9 cellular contexts compared by ENCODE assay signal in genomic region chr7:18610331-18610948, GRCh38.
DNase-seq lines count a peak whose midpoint lies in the region; TF ChIP-seq lines count a peak whose summit lies in the region.
"Had no signal": no experiment of that assay in that cellular context is flagged by ENCODE, and none has a peak within 500 bp of the region (broad histone marks: within the 10 kb centered on the region; RNA-seq: fewer than 3 reads in every experiment).

No MANE protein-coding gene starts in this region.

- no peak for TF ChIP-seq POLR2A in breast epithelium (IDR thresholded peaks at IDR 0.05)

- BruUV-seq in MCF 10A (replicated peaks; lab: Mats Ljungman, UMichigan): no TSS peak

- no peaks in the 10 kb centered on the region for H3K27me3 Mint-ChIP-seq in MCF 10A (ENCODE audit: insufficient read depth, unreplicated experiment)
- no peaks in the 10 kb centered on the region for H3K27me3 Mint-ChIP-seq in activated CD4-positive, alpha-beta T cell treated with anti-CD3 and anti-CD28 coated beads, Interleukin-2, amount 10 ng/mL, durations not matched to agents 24 days and 14 days
- H3K27me3 Mint-ChIP-seq: activated naive CD8-positive, alpha-beta T cell had no signal

- no peak overlapping the region for H2BK5ac ChIP-seq in trophoblast cell (ENCODE audit: low read depth, low read length, poor library complexity)

- H2BK120ac ChIP-seq in trophoblast cell (ENCODE audit: insufficient read depth, low read length, poor library complexity): no peak overlapping the region

- WGBS in trophoblast cell (ENCODE audit: extremely low coverage, insufficient coverage, insufficient read length): no CpG with 5 or more reads among the region's 8 CpGs

- H4K91ac ChIP-seq in trophoblast cell (ENCODE audit: low read depth, low read length): no peak overlapping the region

- TF ChIP-seq CTCF in MCF 10A (IDR thresholded peaks at IDR 0.05; ENCODE audit: unreplicated experiment) (no peak), breast epithelium (IDR thresholded peaks at IDR 0.05) (no peak), dorsolateral prefrontal cortex (IDR thresholded peaks at IDR 0.05 in 54 of 56, conservative IDR thresholded peaks at IDR 0.05 in 2 of 56; ENCODE audit: low read depth in 1 of 56, partially characterized antibody in 56 of 56) (peak in 48 of 56 donors; percentile 10 to 53 (median 39))

- no peak overlapping the region for H3K23ac ChIP-seq in trophoblast cell (ENCODE audit: low read length)

- H3K4me3 ChIP-seq in breast epithelium (no peak overlapping the region), dorsolateral prefrontal cortex (no peak overlapping the region), trophoblast cell (ENCODE audit: low read depth, low read length) (no peak overlapping the region)

- no peak overlapping the region for H4K8ac ChIP-seq in trophoblast cell (ENCODE audit: low read depth, low read length)

- no peak overlapping the region for H3K9ac ChIP-seq in trophoblast cell (ENCODE audit: low read length)

- DNase-seq in MCF 10A (ENCODE audit: unreplicated experiment): peak; percentile 48
- DNase-seq in breast epithelium (ENCODE audit: low spot score in 2 of 2): no peak
- DNase-seq in NCI-H146 (lab: John Stamatoyannopoulos, UW): peak; percentile 29
- no peak for DNase-seq in dorsolateral prefrontal cortex
- peak; percentile 16 to 56 for DNase-seq in trophoblast cell
- DNase-seq in activated CD4-positive, CD25-positive, alpha-beta regulatory T cell treated with anti-CD3 and anti-CD28 coated beads, Interleukin-2, amount 50 U/mL, for 72 hours: no peak
- no peak for DNase-seq in activated CD4-positive, alpha-beta T cell treated with anti-CD3 and anti-CD28 coated beads, Interleukin-2, amount 10 ng/mL, durations not matched to agents 24 days and 14 days
- no peak for DNase-seq in activated CD8-positive, alpha-beta memory T cell treated with anti-CD3 and anti-CD28 coated beads for 24 hours

- intact Hi-C loops in MCF 10A (cut with micrococcal nuclease): no loop called here
- intact Hi-C loops in breast epithelium (cut with DNase I; ENCODE audit: low total_unique reads): no loop called here
- intact Hi-C loops in dorsolateral prefrontal cortex (cut with DNase I): no loop called here
- intact Hi-C loops in activated CD4-positive, alpha-beta T cell treated with anti-CD3 and anti-CD28 coated beads, Interleukin-2, amount 10 ng/mL, durations not matched to agents 24 days and 14 days (cut with micrococcal nuclease): no loop called here

- no peaks in the 10 kb centered on the region for H3K9me3 Mint-ChIP-seq in MCF 10A (ENCODE audit: unreplicated experiment)
- no peaks in the 10 kb centered on the region for H3K9me3 Mint-ChIP-seq in activated CD4-positive, alpha-beta T cell treated with anti-CD3 and anti-CD28 coated beads, Interleukin-2, amount 10 ng/mL, durations not matched to agents 24 days and 14 days

- H3K4me1 Mint-ChIP-seq in MCF 10A (ENCODE audit: insufficient read depth, unreplicated experiment): no peaks in the 10 kb centered on the region
- peaks cover 2% of the 10 kb centered on the region for H3K4me1 Mint-ChIP-seq in activated CD4-positive, alpha-beta T cell treated with anti-CD3 and anti-CD28 coated beads, Interleukin-2, amount 10 ng/mL, durations not matched to agents 24 days and 14 days

- H3K18ac ChIP-seq in trophoblast cell (ENCODE audit: low read length): no peak overlapping the region

- H3K9me3 ChIP-seq in breast epithelium (peaks cover 2 to 5% of the 10 kb centered on the region in 2 donors), trophoblast cell (ENCODE audit: insufficient read depth, low read depth, low read length) (no peaks in the 10 kb centered on the region)

- no peak overlapping the region for H3K14ac ChIP-seq in trophoblast cell (ENCODE audit: low read length)

- H2AFZ ChIP-seq in trophoblast cell (ENCODE audit: insufficient read depth, low read length, poor library complexity): no peak overlapping the region

- H3K79me2 ChIP-seq in trophoblast cell (ENCODE audit: control insufficient read depth, insufficient read depth, low read length, poor library complexity): no peaks in the 10 kb centered on the region

- no peaks in the 10 kb centered on the region for H3K36me3 Mint-ChIP-seq in MCF 10A (ENCODE audit: insufficient read depth, unreplicated experiment)
- no peaks in the 10 kb centered on the region for H3K36me3 Mint-ChIP-seq in activated CD4-positive, alpha-beta T cell treated with anti-CD3 and anti-CD28 coated beads, Interleukin-2, amount 10 ng/mL, durations not matched to agents 24 days and 14 days (ENCODE audit: low read depth)
- H3K36me3 Mint-ChIP-seq: activated naive CD8-positive, alpha-beta T cell had no signal

- no peaks in the 10 kb centered on the region for H3K79me1 ChIP-seq in trophoblast cell (ENCODE audit: low read length)

- H4K12ac ChIP-seq in trophoblast cell (ENCODE audit: low read depth, low read length): no peak overlapping the region

- CTCF ChIA-PET in MCF 10A (lab: Yijun Ruan, JAX): interaction anchor here (0.6 to 1.0 kb wide), 2 partner anchors 26 to 257 kb away, joined by 3 to 5 read pairs; no protein-coding TSS in a partner anchor

- no peak overlapping the region for H2BK12ac ChIP-seq in trophoblast cell (ENCODE audit: low read length)

- POLR2A ChIA-PET in MCF 10A (lab: Yijun Ruan, JAX): no interaction called here

- no peak overlapping the region for H2AK5ac ChIP-seq in trophoblast cell (ENCODE audit: low read length)

- H3K27ac ChIP-seq in breast epithelium (no peak overlapping the region), dorsolateral prefrontal cortex (no peak overlapping the region), trophoblast cell (ENCODE audit: low read depth, low read length) (no peak overlapping the region)

- H3K4me3 Mint-ChIP-seq in MCF 10A (ENCODE audit: unreplicated experiment): no peak overlapping the region
- H3K4me3 Mint-ChIP-seq in activated CD4-positive, alpha-beta T cell treated with anti-CD3 and anti-CD28 coated beads, Interleukin-2, amount 10 ng/mL, durations not matched to agents 24 days and 14 days: no peak overlapping the region
- H3K4me3 Mint-ChIP-seq: activated naive CD8-positive, alpha-beta T cell had no signal

- H3K27me3 ChIP-seq in breast epithelium: no peaks in the 10 kb centered on the region
- H3K27me3 ChIP-seq in dorsolateral prefrontal cortex: no peaks in the 10 kb centered on the region
- no peaks in the 10 kb centered on the region for H3K27me3 ChIP-seq in trophoblast cell (ENCODE audit: insufficient read depth, low read length)

- H3K27ac Mint-ChIP-seq in MCF 10A (ENCODE audit: low read depth, unreplicated experiment): no peak overlapping the region
- no peak overlapping the region for H3K27ac Mint-ChIP-seq in activated CD4-positive, alpha-beta T cell treated with anti-CD3 and anti-CD28 coated beads, Interleukin-2, amount 10 ng/mL, durations not matched to agents 24 days and 14 days
- H3K27ac Mint-ChIP-seq: activated naive CD8-positive, alpha-beta T cell had no signal

- H3K4me1 ChIP-seq in breast epithelium: no peaks in the 10 kb centered on the region
- H3K4me1 ChIP-seq in trophoblast cell (ENCODE audit: control insufficient read depth in 1 of 2, insufficient read depth in 2 of 2, low read length in 2 of 2): no peaks in the 10 kb centered on the region

- no peaks in the 10 kb centered on the region for H3K36me3 ChIP-seq in breast epithelium
- H3K36me3 ChIP-seq in trophoblast cell (ENCODE audit: control insufficient read depth in 1 of 2, insufficient read depth in 2 of 2, low read length in 2 of 2): no peaks in the 10 kb centered on the region

- H3K4me2 ChIP-seq in trophoblast cell (ENCODE audit: low read length): no peak overlapping the region

- H3K4ac ChIP-seq in trophoblast cell (ENCODE audit: low read depth, low read length): no peak overlapping the region

Comparison
In these comparisons a context has a peak if more than half of its experiments do, and no peak if none do; other contexts are left out.
1. DNase-seq: peak in MCF 10A (single experiment), NCI-H146 (single experiment) and trophoblast cell (2 of 2); none in breast epithelium (0 of 2), dorsolateral prefrontal cortex (0 of 10), activated CD4-positive, CD25-positive, alpha-beta regulatory T cell treated with anti-CD3 and anti-CD28 coated beads, Interleukin-2, amount 50 U/mL, for 72 hours (single experiment), activated CD4-positive, alpha-beta T cell treated with anti-CD3 and anti-CD28 coated beads, Interleukin-2, amount 10 ng/mL, durations not matched to agents 24 days and 14 days (single experiment) and activated CD8-positive, alpha-beta memory T cell treated with anti-CD3 and anti-CD28 coated beads for 24 hours (single experiment).
2. CTCF ChIP-seq: peak in dorsolateral prefrontal cortex (48 of 56); none in MCF 10A (single experiment) and breast epithelium (0 of 3).